In the genomic region with DNA sequence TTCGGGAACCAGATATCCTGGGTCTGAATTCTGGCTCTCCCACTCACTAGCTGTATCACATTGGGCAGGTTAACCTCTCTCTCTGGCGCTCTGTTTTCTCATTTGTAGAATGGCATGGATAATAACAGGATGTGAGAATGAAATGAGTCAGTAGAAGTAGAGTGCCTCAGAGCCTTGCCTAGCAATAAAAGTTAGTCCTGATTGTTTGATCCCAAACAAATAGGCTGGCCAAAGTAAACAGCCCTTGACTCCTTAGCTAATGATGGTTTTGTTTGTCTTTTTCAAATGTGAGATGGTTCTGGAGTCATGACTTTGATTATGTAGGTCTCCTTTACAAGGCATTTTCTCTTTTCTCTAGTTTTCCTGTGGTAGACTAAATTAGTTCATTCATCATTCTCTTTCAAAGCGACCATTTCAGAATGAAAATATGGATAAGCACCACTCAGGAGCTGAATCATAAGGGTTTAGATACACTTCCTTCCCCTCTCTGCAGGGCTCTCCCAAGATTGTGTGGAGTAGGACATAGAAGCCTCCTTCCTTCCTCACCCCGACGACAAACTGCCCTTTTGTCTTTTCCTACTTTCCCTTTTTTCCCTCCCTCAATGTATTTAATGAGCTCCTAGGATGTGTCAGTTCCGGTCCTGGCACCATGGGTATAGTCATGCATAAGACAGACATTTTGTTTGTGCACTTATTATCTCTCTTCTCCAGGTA, we compare ENCODE assay signal across 15 cellular contexts. TPM values are rescaled to one million over a fixed set of nuclear protein-coding genes. Genes with fewer than 3 reads are reported as not detected.
DNase-seq lines count a peak whose midpoint lies in the region; ATAC-seq and TF ChIP-seq lines count a peak whose summit lies in the region.
"Had no signal": no experiment of that assay in that cellular context is flagged by ENCODE, and none has a peak within 500 bp of the region (broad histone marks: within the 10 kb centered on the region; RNA-seq: fewer than 3 reads in every experiment).

No MANE protein-coding gene starts in this region.

- no peaks in the 10 kb centered on the region for H3F3A ChIP-seq in smooth muscle cell (ENCODE audit: low read depth)

- H2AFZ ChIP-seq in smooth muscle cell (ENCODE audit: low read depth), result no peak overlapping the region

- H3K27me3 ChIP-seq in smooth muscle cell (ENCODE audit: low read depth), result no peaks in the 10 kb centered on the region
- H3K27me3 ChIP-seq: heart left ventricle had no signal

- no peak overlapping the region for H3K4me3 Mint-ChIP-seq in central memory CD8-positive, alpha-beta T cell
- H3K4me3 Mint-ChIP-seq in glutamatergic neuron (ENCODE audit: unreplicated experiment), result no peak overlapping the region
- H3K4me3 Mint-ChIP-seq: natural killer cell treated with Interleukin-12 subunit alpha and Interleukin-12 subunit beta and Interleukin-15 and Interleukin-18, amount 100 ng/mL, for 72 hours had no signal

- peaks cover 84% of the 10 kb centered on the region for H3K4me1 Mint-ChIP-seq in central memory CD8-positive, alpha-beta T cell
- no peaks in the 10 kb centered on the region for H3K4me1 Mint-ChIP-seq in glutamatergic neuron (ENCODE audit: low read depth, unreplicated experiment)

- TF ChIP-seq CTCF in smooth muscle cell (IDR thresholded peaks at IDR 0.05; ENCODE audit: borderline replicate concordance, insufficient read depth, poor library complexity, severe bottlenecking) (no peak), glutamatergic neuron (IDR thresholded peaks at IDR 0.05; ENCODE audit: partially characterized antibody, unreplicated experiment) (no peak), GM20000 (IDR thresholded peaks at IDR 0.05; ENCODE audit: extremely low read depth, missing control alignments) (no peak)

- no peaks in the 10 kb centered on the region for H3K36me3 ChIP-seq in smooth muscle cell (ENCODE audit: low read depth)

- H3K4me1 ChIP-seq in smooth muscle cell (ENCODE audit: low read depth), result no peaks in the 10 kb centered on the region

- H3K27ac ChIP-seq in smooth muscle cell (ENCODE audit: low read depth), result no peak overlapping the region

- H3K9me3 Mint-ChIP-seq in central memory CD8-positive, alpha-beta T cell, result no peaks in the 10 kb centered on the region
- peaks cover 3% of the 10 kb centered on the region for H3K9me3 Mint-ChIP-seq in glutamatergic neuron (ENCODE audit: unreplicated experiment)
- H3K9me3 Mint-ChIP-seq: natural killer cell treated with Interleukin-12 subunit alpha and Interleukin-12 subunit beta and Interleukin-15 and Interleukin-18, amount 100 ng/mL, for 72 hours had no signal

- no peaks in the 10 kb centered on the region for H3K27me3 Mint-ChIP-seq in central memory CD8-positive, alpha-beta T cell
- peaks cover 2% of the 10 kb centered on the region for H3K27me3 Mint-ChIP-seq in glutamatergic neuron (ENCODE audit: unreplicated experiment)
- H3K27me3 Mint-ChIP-seq: natural killer cell treated with Interleukin-12 subunit alpha and Interleukin-12 subunit beta and Interleukin-15 and Interleukin-18, amount 100 ng/mL, for 72 hours had no signal

- no peaks in the 10 kb centered on the region for H3K79me2 ChIP-seq in smooth muscle cell (ENCODE audit: low read depth)

- WGBS in smooth muscle cell (ENCODE audit: low lambda C conversion rate), result 83% methylated on average over 6 of the region's 6 CpGs

- DNase-seq in NCI-H345 (lab: John Stamatoyannopoulos, UW) (peak; percentile 19), NCI-H345 treated with DMSO at 0.1 percent for 48 hours (lab: John Stamatoyannopoulos, UW; ENCODE audit: unreplicated experiment) (no peak), NCI-H774 (lab: John Stamatoyannopoulos, UW) (peak; percentile 58), pulmonary artery endothelial cell (ENCODE audit: low read depth, low spot score) (peak; percentile 89), smooth muscle cell (lab: John Stamatoyannopoulos, UW; ENCODE audit: unreplicated experiment) (no peak), glutamatergic neuron (no peak), GM20000 (ENCODE audit: low spot score) (no peak)
- DNase-seq in central memory CD8-positive, alpha-beta T cell (ENCODE audit: low spot score in 2 of 2), result no peak
- DNase-seq: ACHN; activated CD4-positive, alpha-beta T cell treated with anti-CD3 and anti-CD28 coated beads for 4 hours; central memory CD4-positive, alpha-beta T cell; heart left ventricle; stimulated activated CD4-positive, alpha-beta T cell treated with anti-CD3 and anti-CD28 coated beads, Interleukin-4, amount 100 ng/mL, for 24 hours; trophoblast cell had no signal

- no peaks in the 10 kb centered on the region for H3K9me3 ChIP-seq in smooth muscle cell (replicated peaks; ENCODE audit: low read depth)
- H3K9me3 ChIP-seq: heart left ventricle had no signal

- no peaks in the 10 kb centered on the region for H4K20me1 ChIP-seq in smooth muscle cell (ENCODE audit: low read depth)

- no peak overlapping the region for H3K9ac ChIP-seq in smooth muscle cell (ENCODE audit: low read depth)

- no peak for ATAC-seq in central memory CD8-positive, alpha-beta T cell (replicated peaks; ENCODE audit: extremely low read depth, poor library complexity, severe bottlenecking)

- H3K36me3 Mint-ChIP-seq in central memory CD8-positive, alpha-beta T cell (ENCODE audit: insufficient read depth), result peaks cover 26% of the 10 kb centered on the region
- H3K36me3 Mint-ChIP-seq in glutamatergic neuron (ENCODE audit: unreplicated experiment), result no peaks in the 10 kb centered on the region

- H3K27ac Mint-ChIP-seq in central memory CD8-positive, alpha-beta T cell (ENCODE audit: low read depth), result peak overlapping the region; percentile 57
- no peak overlapping the region for H3K27ac Mint-ChIP-seq in glutamatergic neuron (ENCODE audit: unreplicated experiment)

- no peak overlapping the region for H3K4me2 ChIP-seq in smooth muscle cell

- H3K4me3 ChIP-seq in smooth muscle cell, result no peak overlapping the region
- H3K4me3 ChIP-seq: heart left ventricle had no signal

RNA-seq across cellular contexts. Expression of a gene that starts 23.1 kb away (rescaled TPM):
- total RNA-seq in pulmonary artery endothelial cell (12.4 and 34.5 TPM in 2 replicates), smooth muscle cell (7.2 and 8.9 TPM in 2 replicates), glutamatergic neuron (ENCODE audit: unreplicated experiment) (not detected)
- 3.8 and 8.4 TPM in 2 replicates for polyA plus RNA-seq in smooth muscle cell

Comparison
In these comparisons a context has a peak if more than half of its experiments do, and no peak if none do; other contexts are left out.
1. DNase-seq: peak in NCI-H345 (single experiment), NCI-H774 (single experiment) and pulmonary artery endothelial cell (single experiment); none in NCI-H345 treated with DMSO at 0.1 percent for 48 hours (single experiment), central memory CD8-positive, alpha-beta T cell (0 of 2), smooth muscle cell (single experiment), glutamatergic neuron (single experiment) and GM20000 (single experiment).